8 cellular contexts compared by ENCODE assay signal in the genomic region with DNA sequence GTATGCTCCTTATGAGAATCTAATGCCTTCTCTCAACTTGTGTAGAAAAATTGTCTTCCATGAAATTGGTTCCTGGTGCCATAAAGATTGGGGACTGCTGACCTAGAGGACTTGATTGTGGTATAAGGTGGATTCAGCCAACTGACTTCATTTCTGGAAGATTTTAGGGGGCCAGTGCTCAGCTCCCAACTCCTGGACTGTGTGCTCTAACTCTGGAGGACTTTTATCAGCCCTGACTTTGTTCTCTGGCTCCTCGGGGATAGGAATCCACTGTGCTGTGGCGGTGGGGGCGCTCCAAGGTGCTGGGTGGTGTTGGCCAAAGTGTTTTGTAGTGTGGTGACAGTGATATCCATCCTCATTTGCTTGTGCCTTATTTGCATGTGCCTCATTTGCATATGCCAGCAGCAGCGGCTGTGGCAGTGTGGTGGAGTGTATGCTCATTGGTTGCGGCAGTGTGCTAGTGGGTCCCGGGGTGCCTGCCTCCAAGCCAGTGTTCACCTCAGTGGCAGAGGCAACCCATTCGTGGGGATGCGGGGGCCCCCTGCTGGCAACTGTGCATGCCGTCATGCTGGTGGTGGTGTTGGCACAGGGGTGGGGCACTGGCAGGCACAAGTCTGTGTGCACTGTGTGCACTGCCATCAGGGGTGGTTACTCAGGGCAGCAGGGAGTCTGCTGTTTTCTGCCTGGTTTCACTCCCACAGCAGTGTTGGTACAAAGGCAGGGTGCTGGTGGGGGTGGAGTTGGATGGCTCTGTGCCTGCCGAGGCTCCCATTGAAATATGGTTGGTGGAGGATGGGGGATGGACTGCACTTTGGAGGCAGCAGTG. TPM values are rescaled to one million over a fixed set of nuclear protein-coding genes. Genes with fewer than 3 reads are reported as not detected.
A peak's percentile ranks its signal among the peaks of the same experiment; 100 is the strongest.
DNase-seq lines count a peak whose midpoint lies in the region; ATAC-seq, FAIRE-seq and TF ChIP-seq lines count a peak whose summit lies in the region.

No MANE protein-coding gene starts in this region.

- POLR2A ChIA-PET in GM12878 (lab: Charles Lee): interaction anchor here (0.6 to 1.3 kb wide), 3 partner anchors 11 to 268 kb away, joined by 3 to 4 read pairs (median 4); no protein-coding TSS in a partner anchor

- peak in 2 of 3 experiments; percentile 7 to 18; a peak in 1 of 6 replicates for TF ChIP-seq CTCF in GM12878 (IDR thresholded peaks at IDR 0.05 in 2 of 3, conservative IDR thresholded peaks at IDR 0.05 in 1 of 3; ENCODE audit: control insufficient read depth in 2 of 3, extremely low read depth in 1 of 3, insufficient read depth in 1 of 3, low read depth in 3 of 3, low read length in 3 of 3)
- TF ChIP-seq CTCF in psoas muscle (IDR thresholded peaks at IDR 0.05): no peak

- in situ Hi-C loops in GM12878 (cut with MboI): no loop called here

- H3K4me2 ChIP-seq in Karpas-422 (ENCODE audit: low read depth, low read length, poor library complexity, severe bottlenecking): no peak overlapping the region
- no peak overlapping the region for H3K4me2 ChIP-seq in GM12878 (ENCODE audit: control insufficient read depth, insufficient read depth)

- TF ChIP-seq RAD21 in GM12878 (IDR thresholded peaks at IDR 0.05; ENCODE audit: insufficient read depth, low read depth, low read length): peak; percentile 31; the same call in 1 of the 2 replicates

- no peak for FAIRE-seq in GM12878 (lab: Jason Lieb, UNC)

- intact Hi-C loops in GM12878 (cut with micrococcal nuclease; ENCODE audit: unreplicated experiment) (no loop called here), psoas muscle (cut with DNase I) (no loop called here)

- H3K9me3 ChIP-seq in Karpas-422 (ENCODE audit: low read length) (peaks cover 5% of the 10 kb centered on the region), GM12878 (replicated peaks; ENCODE audit: control insufficient read depth, insufficient read depth, low read length) (peaks cover 8% of the 10 kb centered on the region), psoas muscle (no peaks in the 10 kb centered on the region)

- SMC1A ChIA-PET in GM12878 (lab: Charles Lee; ENCODE audit: uncharacterized antibody, unreplicated experiment): interaction anchor here (0.8 to 1.5 kb wide), 5 partner anchors 9 to 268 kb away, joined by 3 to 4 read pairs (median 3); no protein-coding TSS in a partner anchor

- DNase-seq in COLO668 (lab: John Stamatoyannopoulos, UW; ENCODE audit: unreplicated experiment) (peak; percentile 25), Karpas-422 (peak; percentile 89), GM12878 (ENCODE audit: low read depth, low spot score) (no peak), lung microvascular endothelial cell (ENCODE audit: low read depth in 2 of 2) (peak; percentile 24 to 43), NCI-H2196 treated with DMSO at 0.1 percent for 48 hours (lab: John Stamatoyannopoulos, UW; ENCODE audit: unreplicated experiment) (no peak), psoas muscle (no peak)

- WGBS in GM12878 (ENCODE audit: insufficient coverage, insufficient replicate concordance, low lambda C conversion rate, missing lambda C conversion rate): 62% methylated on average over 10 of the region's 10 CpGs
- WGBS in psoas muscle, 3 donors: 89 to 92% (median 90%) methylated on average over 10 of the region's 10 CpGs

- H3K9ac ChIP-seq in Karpas-422 (ENCODE audit: low read length) (no peak overlapping the region), GM12878 (ENCODE audit: control insufficient read depth, insufficient read depth, low read length) (no peak overlapping the region)

- BruUV-seq in GM12878 (replicated peaks; lab: Mats Ljungman, UMichigan): no TSS peak

- no peak for TF ChIP-seq EP300 in GM12878 (IDR thresholded peaks at IDR 0.05; ENCODE audit: borderline replicate concordance in 1 of 2, control insufficient read depth in 1 of 2, low read depth in 2 of 2, low read length in 2 of 2)

- H2AFZ ChIP-seq in Karpas-422 (ENCODE audit: low read length) (no peak overlapping the region), GM12878 (ENCODE audit: control insufficient read depth, low read depth, low read length) (no peak overlapping the region)

- no peaks in the 10 kb centered on the region for H3K9me2 ChIP-seq in Karpas-422 (replicated peaks; ENCODE audit: insufficient read depth, low read length)

- H3K4me1 ChIP-seq in Karpas-422 (ENCODE audit: low read length) (peaks cover 31% of the 10 kb centered on the region), GM12878 (ENCODE audit: control insufficient read depth, insufficient read depth, low read length) (peaks cover 4% of the 10 kb centered on the region; the same call in 1 of the 2 replicates), psoas muscle (no peaks in the 10 kb centered on the region)

- RAD21 ChIA-PET in GM12878 (lab: Charles Lee; ENCODE audit: unreplicated experiment): interaction anchor here (0.7 to 1.0 kb wide), 2 partner anchors 12 to 13 kb away, joined by 3 to 4 read pairs; no protein-coding TSS in a partner anchor

- peak; percentile 63 for ATAC-seq in GM12878
- ATAC-seq in psoas muscle: no peak
- ATAC-seq in GM19395 (IDR thresholded peaks at IDR 0.05; ENCODE audit: unreplicated experiment): no peak
- ATAC-seq in GM21423 (IDR thresholded peaks at IDR 0.05; ENCODE audit: unreplicated experiment): no peak

- H3K4me3 ChIP-seq in Karpas-422 (ENCODE audit: low read length): no peak overlapping the region
- no peak overlapping the region for H3K4me3 ChIP-seq in GM12878
- no peak overlapping the region for H3K4me3 ChIP-seq in psoas muscle

- peaks cover 6% of the 10 kb centered on the region; the same call in 1 of the 2 replicates for H3K36me3 ChIP-seq in Karpas-422 (ENCODE audit: insufficient read depth, low read length)
- peaks cover 0 to 3% of the 10 kb centered on the region in 2 experiments; a peak in 1 of 4 replicates for H3K36me3 ChIP-seq in GM12878 (ENCODE audit: control insufficient read depth in 2 of 2, insufficient read depth in 2 of 2, low read length in 1 of 2)
- no peaks in the 10 kb centered on the region for H3K36me3 ChIP-seq in psoas muscle (ENCODE audit: insufficient read depth in 1 of 2, low read depth in 1 of 2)

- H4K20me1 ChIP-seq in Karpas-422 (ENCODE audit: insufficient read depth, low read depth, low read length): peaks cover 7% of the 10 kb centered on the region; the same call in 1 of the 2 replicates
- H4K20me1 ChIP-seq in GM12878 (ENCODE audit: control insufficient read depth, insufficient read depth): no peaks in the 10 kb centered on the region

- H3K27me3 ChIP-seq in Karpas-422 (ENCODE audit: low read length): no peaks in the 10 kb centered on the region
- H3K27me3 ChIP-seq in GM12878 (replicated peaks in 1 of 2; ENCODE audit: control insufficient read depth in 2 of 2, insufficient read depth in 2 of 2, low read length in 1 of 2): no peaks in the 10 kb centered on the region
- no peaks in the 10 kb centered on the region for H3K27me3 ChIP-seq in psoas muscle (ENCODE audit: insufficient read depth in 3 of 3, low read length in 2 of 3)

- H3K79me2 ChIP-seq in Karpas-422 (ENCODE audit: low read length): peaks cover 94% of the 10 kb centered on the region
- peaks cover 8% of the 10 kb centered on the region for H3K79me2 ChIP-seq in GM12878 (ENCODE audit: control insufficient read depth, insufficient read depth, low read length)

- no peak for TF ChIP-seq POLR2A in GM12878 (IDR thresholded peaks at IDR 0.05; ENCODE audit: low read depth, low read length)

- H3K27ac ChIP-seq in Karpas-422 (ENCODE audit: low read length): no peak overlapping the region
- no peak overlapping the region for H3K27ac ChIP-seq in GM12878 (ENCODE audit: control insufficient read depth, insufficient read depth)
- H3K27ac ChIP-seq in psoas muscle: no peak overlapping the region

- CTCF ChIA-PET in GM12878 (lab: Yijun Ruan, JAX): interaction anchor here (0.6 to 2.2 kb wide), 3 partner anchors 50 to 268 kb away, joined by 3 to 12 read pairs (median 4); no protein-coding TSS in a partner anchor

TF ChIP-seq in GM12878, 131 proteins besides CTCF, POLR2A, EP300 and RAD21 (continues in another document):
- TF ChIP-seq NR2C1 (IDR thresholded peaks at IDR 0.05) (no peak), POU2F2 (IDR thresholded peaks at IDR 0.05; ENCODE audit: borderline replicate concordance, low read depth, low read length) (peak; percentile 65; the same call in 1 of the 3 replicates), KDM1A (IDR thresholded peaks at IDR 0.05; ENCODE audit: borderline replicate concordance) (no peak), MTA3 (IDR thresholded peaks at IDR 0.05; ENCODE audit: borderline replicate concordance, low read length) (no peak)

RNA-seq across cellular contexts. Expression of a gene that starts 19.6 kb away (rescaled TPM):
- 32.2 and 48.7 TPM in 2 replicates for total RNA-seq in Karpas-422 (2014; rRNA removed; shearing (Covaris generic); ENCODE audit: low replicate concordance)
- total RNA-seq in GM12878 (2013; cell fraction: nucleolus; rRNA removed): 326 and 345 TPM in 2 replicates
- total RNA-seq in GM12878 (2014; rRNA removed) (10.5 and 14.6 TPM in 2 replicates), GM12878 (2014; rRNA removed; fragmentation: Illumina TruSeq; extraction: Trizol) (22.2 and 25.3 TPM in 2 replicates), GM12878 (2021) (22.4 and 25.1 TPM in 2 replicates), lung microvascular endothelial cell (11.3 and 17.9 TPM in 2 replicates), psoas muscle (10 to 100 TPM; 14.3 to 20.2 (median 16.9) TPM)
- polyA plus RNA-seq in GM12878 (2011; ENCODE audit: low read depth): 6.6 TPM
- polyA plus RNA-seq in GM12878 (2011; rRNA removed) (26.1 and 33.7 TPM in 2 replicates), GM12878 (2014; fragmentation: Illumina TruSeq; extraction: Trizol) (18.9 and 25.0 TPM in 2 replicates), GM12878 (2014; fragmentation: Nextera tagmentation; extraction: Ambion mirVana) (1 to 10 TPM; 5.7 to 5.9 TPM), GM12878 (2014; rRNA removed) (13.7 and 14.4 TPM in 2 replicates), GM12878 (2016; fragmentation: Nextera tagmentation; extraction: Ambion mirVana) (10 to 100 TPM; 12.0 to 12.8 TPM), psoas muscle (10 to 100 TPM in 1 of 3 donors, 1 to 10 TPM in 2; 3.9 to 10.1 (median 5.2) TPM)
- polyA plus RNA-seq in GM12878 (2011; cell fraction: cytosol; rRNA removed): 8.0 and 10.7 TPM in 2 replicates
- polyA plus RNA-seq in GM12878 (2011; cell fraction: nucleus; rRNA removed): 28.8 and 30.4 TPM in 2 replicates
- polyA plus RNA-seq in GM12878 (2012): 12.4 and 16.7 TPM in 2 replicates
- polyA minus RNA-seq in GM12878 (2011; rRNA and poly(A)+ RNA removed): 56.1 and 59.0 TPM in 2 replicates
- 12.6 TPM in 2 replicates for polyA minus RNA-seq in GM12878 (2011; cell fraction: cytosol; rRNA and poly(A)+ RNA removed)
- 64.8 and 88.5 TPM in 2 replicates for polyA minus RNA-seq in GM12878 (2011; cell fraction: nucleus; rRNA and poly(A)+ RNA removed)

Comparison
In these comparisons a context has a peak if more than half of its experiments do, and no peak if none do; other contexts are left out.
1. DNase-seq: peak in COLO668 (single experiment), Karpas-422 (single experiment) and lung microvascular endothelial cell (2 of 2); none in GM12878 (single experiment), NCI-H2196 treated with DMSO at 0.1 percent for 48 hours (single experiment) and psoas muscle (0 of 2).